In genomic region chr4:187414716-187415115, GRCh38 we compare ENCODE assay signal across 20 cellular contexts.
A peak's percentile ranks its signal among the peaks of the same experiment; 100 is the strongest.
DNase-seq lines count a peak whose midpoint lies in the region; ATAC-seq and TF ChIP-seq lines count a peak whose summit lies in the region.
"Had no signal": no experiment of that assay in that cellular context is flagged by ENCODE, and none has a peak within 500 bp of the region (broad histone marks: within the 10 kb centered on the region; RNA-seq: fewer than 3 reads in every experiment).

No MANE protein-coding gene starts in this region.

- no peaks in the 10 kb centered on the region for H3K36me3 ChIP-seq in IMR-90 (ENCODE audit: control insufficient read depth, insufficient read depth, low read length)
- H3K36me3 ChIP-seq in mesenchymal stem cell (ENCODE audit: control insufficient read depth in 1 of 2, insufficient read depth in 2 of 2, low read depth in 1 of 2, low read length in 2 of 2): no peaks in the 10 kb centered on the region
- H3K36me3 ChIP-seq in neuronal stem cell (replicated peaks in 1 of 2; ENCODE audit: control insufficient read depth in 2 of 2, insufficient read depth in 2 of 2, low read length in 2 of 2): no peaks in the 10 kb centered on the region
- H3K36me3 ChIP-seq: BLaER1, HAP-1 had no signal

- no peak overlapping the region for H3K23ac ChIP-seq in IMR-90 (ENCODE audit: low read depth, low read length)
- no peak overlapping the region for H3K23ac ChIP-seq in mesenchymal stem cell (ENCODE audit: low read length in 2 of 2)
- H3K23ac ChIP-seq in neuronal stem cell (ENCODE audit: low read depth, low read length, poor library complexity): no peak overlapping the region

- peak overlapping the region; percentile 70 for H2BK20ac ChIP-seq in IMR-90 (ENCODE audit: low read depth, low read length)

- POLR2A ChIA-PET in IMR-90 (lab: Charles Lee; ENCODE audit: unreplicated experiment): no interaction called here

- H2BK12ac ChIP-seq in mesenchymal stem cell (ENCODE audit: low read length in 2 of 2) (no peak overlapping the region), neuronal stem cell (ENCODE audit: low read length) (no peak overlapping the region)

- no CpG with 5 or more reads among the region's 2 CpGs for WGBS in IMR-90 (ENCODE audit: extremely low coverage in 2 of 2, insufficient read length in 1 of 2), 2 experiments
- 80% methylated on average over 1 of the region's 2 CpGs for WGBS in mesenchymal stem cell
- WGBS in neuronal stem cell (ENCODE audit: extremely low coverage in 2 of 2, insufficient read length in 2 of 2, insufficient replicate concordance in 1 of 2), 2 donors: no CpG with 5 or more reads among the region's 2 CpGs

- no peaks in the 10 kb centered on the region for H4K20me1 ChIP-seq in IMR-90 (ENCODE audit: insufficient read depth, low read length)
- H4K20me1 ChIP-seq: BLaER1 had no signal

- DNase-seq in IMR-90 (no peak), mesenchymal stem cell (no peak), neuronal stem cell (ENCODE audit: low spot score) (no peak), NCI-H345 treated with DMSO at 0.1 percent for 48 hours (lab: John Stamatoyannopoulos, UW; ENCODE audit: unreplicated experiment) (no peak), COR-L47 (lab: John Stamatoyannopoulos, UW) (no peak)
- DNase-seq in activated CD4-positive, alpha-beta T cell treated with anti-CD3 and anti-CD28 coated beads, Interleukin-2, amount 50 U/mL, for 4 hours: no peak
- DNase-seq: CD4-positive, CD25-positive, alpha-beta regulatory T cell; CD8-positive, alpha-beta T cell; DMS 273 treated with DMSO at 0.1 percent for 48 hours; DMS79; EL; GDM1; GOT3; HFFc6 had no signal

- CTCF ChIA-PET in IMR-90 (lab: Yijun Ruan, JAX): interaction anchor here (1.5 kb wide), 1 partner anchor 386 kb away, joined by 3 read pairs; no protein-coding TSS in a partner anchor

- BruUV-seq in IMR-90 (replicated peaks; lab: Mats Ljungman, UMichigan): no TSS peak

- H3K9me1 ChIP-seq in IMR-90 (ENCODE audit: insufficient read depth, low read length): no peaks in the 10 kb centered on the region

- H2BK120ac ChIP-seq in IMR-90 (ENCODE audit: low read depth, low read length) (no peak overlapping the region; the same call in 1 of the 2 replicates), mesenchymal stem cell (ENCODE audit: low read depth, low read length) (no peak overlapping the region), neuronal stem cell (ENCODE audit: low read depth, low read length) (no peak overlapping the region)

- H2AK9ac ChIP-seq in IMR-90 (replicated peaks; ENCODE audit: low read depth, low read length, poor library complexity): peak overlapping the region; percentile 44

- TF ChIP-seq CTCF in IMR-90 (conservative IDR thresholded peaks at IDR 0.05; ENCODE audit: low read depth, low read length) (no peak), VCaP (conservative IDR thresholded peaks at IDR 0.05) (no peak)

- H3K4me1 ChIP-seq in IMR-90 (ENCODE audit: control insufficient read depth, insufficient read depth, low read length) (no peaks in the 10 kb centered on the region), mesenchymal stem cell (ENCODE audit: control insufficient read depth, insufficient read depth, low read depth, low read length) (no peaks in the 10 kb centered on the region), neuronal stem cell (ENCODE audit: control insufficient read depth in 2 of 2, insufficient read depth in 1 of 2, low read depth in 1 of 2, low read length in 2 of 2) (no peaks in the 10 kb centered on the region)
- H3K4me1 ChIP-seq: BLaER1, HAP-1 had no signal

- in situ Hi-C loops in IMR-90 (cut with MboI; ENCODE audit: low sequenced_read_pairs): no loop called here

- no peak overlapping the region for H3K27ac ChIP-seq in IMR-90 (ENCODE audit: insufficient read depth, low read length)
- H3K27ac ChIP-seq in VCaP: peak overlapping the region; percentile 95
- H3K27ac ChIP-seq in mesenchymal stem cell (ENCODE audit: low read length, poor library complexity, severe bottlenecking): no peak overlapping the region
- H3K27ac ChIP-seq in neuronal stem cell (replicated peaks; ENCODE audit: low read length): no peak overlapping the region
- H3K27ac ChIP-seq: 22Rv1, BLaER1 had no signal

- H4K8ac ChIP-seq in IMR-90 (ENCODE audit: low read depth in 2 of 2, low read length in 2 of 2) (no peak overlapping the region; a peak in 1 of 4 replicates), mesenchymal stem cell (ENCODE audit: low read length) (peak overlapping the region; percentile 42), neuronal stem cell (ENCODE audit: low read depth, low read length) (no peak overlapping the region)

- H4K5ac ChIP-seq in IMR-90 (ENCODE audit: low read depth, low read length): no peak overlapping the region

- dilution Hi-C loops in IMR-90 (cut with HindIII; ENCODE audit: low sequenced_read_pairs, unreplicated experiment): no loop called here

- no peak overlapping the region for H3K56ac ChIP-seq in IMR-90 (ENCODE audit: extremely low read depth, insufficient read depth, low read length)

- H2BK5ac ChIP-seq in IMR-90 (ENCODE audit: low read depth, low read length, poor library complexity, severe bottlenecking): no peak overlapping the region
- H2BK5ac ChIP-seq in mesenchymal stem cell (ENCODE audit: low read depth, low read length, poor library complexity, severe bottlenecking): no peak overlapping the region
- H2BK5ac ChIP-seq in neuronal stem cell (ENCODE audit: low read length): no peak overlapping the region

- H2AFZ ChIP-seq in IMR-90 (replicated peaks; ENCODE audit: low read length, poor library complexity) (peak overlapping the region; percentile 69), mesenchymal stem cell (ENCODE audit: low read depth, low read length) (no peak overlapping the region), neuronal stem cell (ENCODE audit: low read length) (no peak overlapping the region)

- TF ChIP-seq POLR2A in IMR-90 (IDR thresholded peaks at IDR 0.05; ENCODE audit: low read depth, low read length): no peak

- H4K91ac ChIP-seq in IMR-90 (ENCODE audit: insufficient read depth, low read depth, low read length) (peak overlapping the region; percentile 50; the same call in 1 of the 2 replicates), mesenchymal stem cell (ENCODE audit: low read length) (no peak overlapping the region), neuronal stem cell (ENCODE audit: low read depth, low read length, poor library complexity) (no peak overlapping the region)

- intact Hi-C loops in IMR-90 (cut with micrococcal nuclease): no loop called here

- no peak overlapping the region for H3K4ac ChIP-seq in IMR-90 (ENCODE audit: low read depth, low read length)
- H3K4ac ChIP-seq in mesenchymal stem cell (ENCODE audit: low read depth in 1 of 2, low read length in 2 of 2): peak overlapping the region in 1 of 2 experiments; percentile 54
- no peak overlapping the region for H3K4ac ChIP-seq in neuronal stem cell (ENCODE audit: low read length)

- H3K14ac ChIP-seq in IMR-90 (replicated peaks; ENCODE audit: low read depth, low read length) (no peak overlapping the region; the same call in 1 of the 2 replicates), mesenchymal stem cell (ENCODE audit: low read length in 2 of 2) (no peak overlapping the region), neuronal stem cell (ENCODE audit: low read length) (no peak overlapping the region)

- H2AK5ac ChIP-seq in IMR-90 (ENCODE audit: low read depth, low read length): peak overlapping the region; percentile 48; the same call in 1 of the 2 replicates
- H2AK5ac ChIP-seq in mesenchymal stem cell (ENCODE audit: low read length, severe bottlenecking): no peak overlapping the region
- H2AK5ac ChIP-seq in neuronal stem cell (ENCODE audit: low read depth, low read length): no peak overlapping the region

- peaks cover 5% of the 10 kb centered on the region; the same call in 1 of the 2 replicates for H3K9me3 ChIP-seq in IMR-90 (ENCODE audit: control insufficient read depth, insufficient read depth, low read length)
- H3K9me3 ChIP-seq in mesenchymal stem cell (ENCODE audit: control insufficient read depth, low read length): no peaks in the 10 kb centered on the region
- H3K9me3 ChIP-seq in neuronal stem cell (replicated peaks in 1 of 2; ENCODE audit: control insufficient read depth in 2 of 2, insufficient read depth in 1 of 2, low read depth in 1 of 2, low read length in 2 of 2): no peaks in the 10 kb centered on the region
- H3K9me3 ChIP-seq: BLaER1, HAP-1 had no signal

- no peaks in the 10 kb centered on the region for H3K79me1 ChIP-seq in IMR-90 (ENCODE audit: low read depth in 1 of 2, low read length in 2 of 2)
- no peaks in the 10 kb centered on the region for H3K79me1 ChIP-seq in mesenchymal stem cell (replicated peaks; ENCODE audit: low read length, poor library complexity, severe bottlenecking)
- H3K79me1 ChIP-seq in neuronal stem cell (ENCODE audit: low read depth, low read length): no peaks in the 10 kb centered on the region

- H3K4me3 ChIP-seq in IMR-90 (ENCODE audit: insufficient read depth, low read depth, low read length) (no peak overlapping the region), mesenchymal stem cell (ENCODE audit: insufficient read depth in 1 of 2, low read depth in 1 of 2, low read length in 2 of 2) (no peak overlapping the region), neuronal stem cell (ENCODE audit: low read length in 2 of 2) (no peak overlapping the region)
- H3K4me3 ChIP-seq: BLaER1, GM12878, HAP-1 had no signal

- H3K9ac ChIP-seq in IMR-90 (ENCODE audit: low read depth, low read length) (no peak overlapping the region), mesenchymal stem cell (ENCODE audit: low read length) (no peak overlapping the region), neuronal stem cell (ENCODE audit: low read depth, low read length, poor library complexity) (peak overlapping the region; percentile 21)
- H3K9ac ChIP-seq: BLaER1 had no signal

- TF ChIP-seq RAD21 in IMR-90 (IDR thresholded peaks at IDR 0.05; ENCODE audit: low read length): no peak

- H2BK15ac ChIP-seq in IMR-90 (ENCODE audit: low read depth, low read length): peak overlapping the region; percentile 61; the same call in 1 of the 3 replicates
- no peak overlapping the region for H2BK15ac ChIP-seq in mesenchymal stem cell (ENCODE audit: low read depth, poor library complexity, severe bottlenecking)
- H2BK15ac ChIP-seq in neuronal stem cell (ENCODE audit: low read length): no peak overlapping the region

- ATAC-seq in IMR-90 (ENCODE audit: low read depth) (no peak), GM19463 (IDR thresholded peaks at IDR 0.05; ENCODE audit: unreplicated experiment) (no peak)
- ATAC-seq: CD8-positive, alpha-beta T cell; GM12878 had no signal

- H3K4me2 ChIP-seq in IMR-90 (ENCODE audit: low read depth, low read length): no peak overlapping the region
- no peak overlapping the region for H3K4me2 ChIP-seq in mesenchymal stem cell (ENCODE audit: low read length, poor library complexity, severe bottlenecking)
- no peak overlapping the region for H3K4me2 ChIP-seq in neuronal stem cell (ENCODE audit: insufficient read depth, low read length, poor library complexity, severe bottlenecking)
- H3K4me2 ChIP-seq: BLaER1 had no signal

- no peak overlapping the region; the same call in 1 of the 2 replicates for H3K18ac ChIP-seq in IMR-90 (ENCODE audit: low read depth, low read length)
- no peak overlapping the region for H3K18ac ChIP-seq in mesenchymal stem cell (ENCODE audit: low read depth in 1 of 2, low read length in 2 of 2)
- H3K18ac ChIP-seq in neuronal stem cell (ENCODE audit: low read length): no peak overlapping the region

- H3K27me3 ChIP-seq in IMR-90 (ENCODE audit: control insufficient read depth, insufficient read depth, low read length): no peaks in the 10 kb centered on the region
- H3K27me3 ChIP-seq in mesenchymal stem cell (ENCODE audit: control insufficient read depth in 1 of 2, insufficient read depth in 1 of 2, low read length in 2 of 2): no peaks in the 10 kb centered on the region
- H3K27me3 ChIP-seq in neuronal stem cell (ENCODE audit: control insufficient read depth in 3 of 3, insufficient read depth in 3 of 3, low read depth in 1 of 3, low read length in 3 of 3): no peaks in the 10 kb centered on the region
- H3K27me3 ChIP-seq: BLaER1 had no signal
